In the genomic region with DNA sequence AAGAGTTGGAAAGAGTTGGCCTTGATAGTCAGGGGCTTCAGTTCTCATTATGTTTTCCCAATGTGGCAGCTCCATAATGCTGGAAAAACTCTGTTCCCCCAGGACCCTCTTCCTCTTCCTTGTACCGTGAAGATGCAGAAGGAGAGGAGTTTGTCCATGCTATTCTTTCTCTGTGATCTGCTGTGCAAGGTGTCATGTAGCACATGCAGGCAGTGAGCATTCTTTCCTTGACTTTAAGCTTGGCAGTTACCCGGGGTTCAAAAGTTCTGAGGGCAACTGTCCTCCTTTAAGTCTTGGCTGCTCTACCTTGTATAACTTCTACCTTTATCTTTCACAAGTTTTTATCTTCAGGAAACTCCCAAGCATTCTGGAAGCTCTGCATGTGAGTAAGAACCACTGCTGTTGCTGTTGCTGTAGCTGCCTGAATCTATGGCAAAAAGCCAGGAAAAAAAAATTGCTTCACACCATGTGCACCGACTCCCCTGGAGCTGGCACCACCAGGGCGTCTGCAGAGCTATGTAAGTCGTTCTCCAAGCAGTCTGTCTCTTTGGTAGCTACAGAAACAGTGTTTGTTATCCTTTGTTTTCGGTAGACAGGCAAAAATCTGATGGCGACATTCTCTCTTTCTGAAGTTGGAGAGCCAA, we compare ENCODE assay signal across 8 cellular contexts. TPM values are rescaled to one million over a fixed set of nuclear protein-coding genes. Genes with fewer than 3 reads are reported as not detected.
DNase-seq lines count a peak whose midpoint lies in the region; ATAC-seq and TF ChIP-seq lines count a peak whose summit lies in the region.

No MANE protein-coding gene starts in this region.

- peaks cover 0 to 25% of the 10 kb centered on the region in 2 experiments; a peak in 2 of 3 replicates for H3K36me3 ChIP-seq in HEK293 (ENCODE audit: control insufficient read depth in 2 of 2, insufficient read depth in 1 of 2, low read length in 2 of 2)
- peaks cover 6% of the 10 kb centered on the region for H3K36me3 ChIP-seq in adipocyte (ENCODE audit: control insufficient read depth, insufficient read depth, low read length, severe bottlenecking)
- H3K36me3 ChIP-seq in rectal smooth muscle tissue (ENCODE audit: control insufficient read depth, insufficient read depth, low read length) = no peaks in the 10 kb centered on the region

- no peak overlapping the region for H3K27ac Mint-ChIP-seq in activated CD4-positive, alpha-beta T cell treated with anti-CD3 and anti-CD28 coated beads for 36 hours
- no peak overlapping the region for H3K27ac Mint-ChIP-seq in endothelial cell (ENCODE audit: unreplicated experiment)

- H3K9me3 ChIP-seq in HEK293 (ENCODE audit: control insufficient read depth, insufficient read depth, low read depth, low read length) (no peaks in the 10 kb centered on the region), adipocyte (ENCODE audit: control insufficient read depth, low read length) (no peaks in the 10 kb centered on the region)

- H3K9ac ChIP-seq in adipocyte (ENCODE audit: low read length) = peak overlapping the region; percentile 1
- no peak overlapping the region for H3K9ac ChIP-seq in rectal smooth muscle tissue (ENCODE audit: low read length)

- peaks cover 4% of the 10 kb centered on the region; the same call in 1 of the 2 replicates for H3K4me1 ChIP-seq in HEK293 (ENCODE audit: control insufficient read depth, insufficient read depth, low read length)
- peaks cover 28% of the 10 kb centered on the region for H3K4me1 ChIP-seq in adipocyte (ENCODE audit: control insufficient read depth, insufficient read depth, low read length)
- peaks cover 19% of the 10 kb centered on the region for H3K4me1 ChIP-seq in rectal smooth muscle tissue (ENCODE audit: control insufficient read depth, insufficient read depth, low read length)

- intact Hi-C loops in Right ventricle myocardium superior (cut with DNase I) = loop anchor here (5.0 kb wide), 1 partner anchor 41 kb away; a partner anchor contains a TSS
- intact Hi-C loops in activated CD4-positive, alpha-beta T cell treated with anti-CD3 and anti-CD28 coated beads for 36 hours (cut with DNase I, micrococcal nuclease) = no loop called here

- H3K27me3 Mint-ChIP-seq in activated CD4-positive, alpha-beta T cell treated with anti-CD3 and anti-CD28 coated beads for 36 hours = no peaks in the 10 kb centered on the region
- H3K27me3 Mint-ChIP-seq in endothelial cell (ENCODE audit: unreplicated experiment) = no peaks in the 10 kb centered on the region

- peak; percentile 86 for ATAC-seq in Right ventricle myocardium superior (ENCODE audit: poor library complexity)
- no peak for ATAC-seq in GM18511 (IDR thresholded peaks at IDR 0.05; ENCODE audit: unreplicated experiment)
- ATAC-seq in activated CD4-positive, alpha-beta T cell treated with anti-CD3 and anti-CD28 coated beads for 36 hours = no peak

- POLR2A ChIA-PET in HEK293 (lab: Yijun Ruan, JAX) = no interaction called here
- POLR2A ChIA-PET in activated CD4-positive, alpha-beta T cell treated with anti-CD3 and anti-CD28 coated beads for 36 hours (lab: Charles Lee) = no interaction called here

- DNase-seq in adipocyte (ENCODE audit: low read depth) = peak; percentile 86
- peak; percentile 78 for DNase-seq in Right ventricle myocardium superior
- DNase-seq in activated CD4-positive, alpha-beta T cell treated with anti-CD3 and anti-CD28 coated beads for 36 hours = no peak
- DNase-seq in iPS-NIHi7 (ENCODE audit: extremely low spot score) = no peak
- DNase-seq in endothelial cell (ENCODE audit: low spot score) = no peak

- H3K4me3 ChIP-seq in HEK293 (ENCODE audit: low read depth, low read length) (no peak overlapping the region), adipocyte (ENCODE audit: low read length) (no peak overlapping the region), rectal smooth muscle tissue (ENCODE audit: low read length) (no peak overlapping the region)

- H3K9me3 Mint-ChIP-seq in activated CD4-positive, alpha-beta T cell treated with anti-CD3 and anti-CD28 coated beads for 36 hours (ENCODE audit: low read depth) = no peaks in the 10 kb centered on the region
- no peaks in the 10 kb centered on the region for H3K9me3 Mint-ChIP-seq in endothelial cell (ENCODE audit: unreplicated experiment)

- H3K4me3 Mint-ChIP-seq in activated CD4-positive, alpha-beta T cell treated with anti-CD3 and anti-CD28 coated beads for 36 hours = no peak overlapping the region
- H3K4me3 Mint-ChIP-seq in endothelial cell (ENCODE audit: unreplicated experiment) = no peak overlapping the region

- TF ChIP-seq CTCF in HEK293 (tag by site-specific recombination; IDR thresholded peaks at IDR 0.05) (no peak), endothelial cell (IDR thresholded peaks at IDR 0.05; ENCODE audit: unreplicated experiment) (no peak)

- H3K4me1 Mint-ChIP-seq in activated CD4-positive, alpha-beta T cell treated with anti-CD3 and anti-CD28 coated beads for 36 hours = no peaks in the 10 kb centered on the region
- H3K4me1 Mint-ChIP-seq in endothelial cell (ENCODE audit: unreplicated experiment) = no peaks in the 10 kb centered on the region

- H3K27ac ChIP-seq in HEK293 (ENCODE audit: extremely low read depth, low read depth, low read length) = no peak overlapping the region
- peak overlapping the region; percentile 87 for H3K27ac ChIP-seq in rectal smooth muscle tissue (ENCODE audit: low read depth, low read length)

- no peaks in the 10 kb centered on the region for H3K27me3 ChIP-seq in adipocyte (replicated peaks; ENCODE audit: control insufficient read depth, insufficient read depth, low read length)
- no peaks in the 10 kb centered on the region for H3K27me3 ChIP-seq in rectal smooth muscle tissue (ENCODE audit: control insufficient read depth, insufficient read depth, low read length)

- CTCF ChIA-PET in HEK293 (lab: Yijun Ruan, JAX) = interaction anchor here (1.2 to 1.6 kb wide), 2 partner anchors 10 to 118 kb away, joined by 4 to 6 read pairs; no protein-coding TSS in a partner anchor
- CTCF ChIA-PET in activated CD4-positive, alpha-beta T cell treated with anti-CD3 and anti-CD28 coated beads for 36 hours (lab: Charles Lee) = no interaction called here

- H3K36me3 Mint-ChIP-seq in activated CD4-positive, alpha-beta T cell treated with anti-CD3 and anti-CD28 coated beads for 36 hours (ENCODE audit: low read depth) = peaks cover 22% of the 10 kb centered on the region
- H3K36me3 Mint-ChIP-seq in endothelial cell (ENCODE audit: low read depth, unreplicated experiment) = no peaks in the 10 kb centered on the region

TF ChIP-seq in HEK293, 187 proteins besides CTCF, POLR2A, EP300 and RAD21 (continues in another document):
- TF ChIP-seq ZNF266 (tag by site-specific recombination; IDR thresholded peaks at IDR 0.05; ENCODE audit: low read depth) = no peak
- TF ChIP-seq, protein P1, sequence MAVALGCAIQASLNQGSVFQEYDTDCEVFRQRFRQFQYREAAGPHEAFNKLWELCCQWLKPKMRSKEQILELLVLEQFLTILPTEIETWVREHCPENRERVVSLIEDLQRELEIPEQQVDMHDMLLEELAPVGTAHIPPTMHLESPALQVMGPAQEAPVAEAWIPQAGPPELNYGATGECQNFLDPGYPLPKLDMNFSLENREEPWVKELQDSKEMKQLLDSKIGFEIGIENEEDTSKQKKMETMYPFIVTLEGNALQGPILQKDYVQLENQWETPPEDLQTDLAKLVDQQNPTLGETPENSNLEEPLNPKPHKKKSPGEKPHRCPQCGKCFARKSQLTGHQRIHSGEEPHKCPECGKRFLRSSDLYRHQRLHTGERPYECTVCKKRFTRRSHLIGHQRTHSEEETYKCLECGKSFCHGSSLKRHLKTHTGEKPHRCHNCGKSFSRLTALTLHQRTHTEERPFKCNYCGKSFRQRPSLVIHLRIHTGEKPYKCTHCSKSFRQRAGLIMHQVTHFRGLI (tag by site-specific recombination; IDR thresholded peaks at IDR 0.05) = no peak
- peak; percentile 24; the same call in 1 of the 2 replicates for TF ChIP-seq ZNF600 (tag by site-specific recombination; IDR thresholded peaks at IDR 0.05)
- no peak for TF ChIP-seq SETDB1 (IDR thresholded peaks at IDR 0.05; ENCODE audit: insufficient read length, low read length)
- TF ChIP-seq SCRT1 (tag by site-specific recombination; IDR thresholded peaks at IDR 0.05; ENCODE audit: borderline replicate concordance) = no peak
- peak; percentile 87 for TF ChIP-seq ZIC2 (tag by site-specific recombination; IDR thresholded peaks at IDR 0.05)
- TF ChIP-seq, protein P2, sequence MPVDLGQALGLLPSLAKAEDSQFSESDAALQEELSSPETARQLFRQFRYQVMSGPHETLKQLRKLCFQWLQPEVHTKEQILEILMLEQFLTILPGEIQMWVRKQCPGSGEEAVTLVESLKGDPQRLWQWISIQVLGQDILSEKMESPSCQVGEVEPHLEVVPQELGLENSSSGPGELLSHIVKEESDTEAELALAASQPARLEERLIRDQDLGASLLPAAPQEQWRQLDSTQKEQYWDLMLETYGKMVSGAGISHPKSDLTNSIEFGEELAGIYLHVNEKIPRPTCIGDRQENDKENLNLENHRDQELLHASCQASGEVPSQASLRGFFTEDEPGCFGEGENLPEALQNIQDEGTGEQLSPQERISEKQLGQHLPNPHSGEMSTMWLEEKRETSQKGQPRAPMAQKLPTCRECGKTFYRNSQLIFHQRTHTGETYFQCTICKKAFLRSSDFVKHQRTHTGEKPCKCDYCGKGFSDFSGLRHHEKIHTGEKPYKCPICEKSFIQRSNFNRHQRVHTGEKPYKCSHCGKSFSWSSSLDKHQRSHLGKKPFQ (tag by site-specific recombination; IDR thresholded peaks at IDR 0.05) = peak; percentile 53; the same call in 1 of the 2 replicates
- TF ChIP-seq ZNF707 (tag by site-specific recombination; IDR thresholded peaks at IDR 0.05) = no peak
- no peak for TF ChIP-seq ZNF157 (tag by site-specific recombination; IDR thresholded peaks at IDR 0.05)
- peak; percentile 60; the same call in 1 of the 2 replicates for TF ChIP-seq GLIS1 (tag by site-specific recombination; IDR thresholded peaks at IDR 0.05)
- TF ChIP-seq OSR2 (tag by site-specific recombination; IDR thresholded peaks at IDR 0.05) = no peak
- TF ChIP-seq IKZF3 (tag by site-specific recombination; IDR thresholded peaks at IDR 0.05) = 0 out of 2 replicates have a peak, but pooled peaks have one; percentile 29

RNA-seq across cellular contexts. Expression of a gene that starts 42.7 kb away (rescaled TPM):
- 130 TPM for total RNA-seq in Right ventricle myocardium superior
- total RNA-seq in activated CD4-positive, alpha-beta T cell treated with anti-CD3 and anti-CD28 coated beads for 36 hours = 10 to 100 TPM; 70.0 to 70.4 TPM
- 88.7 TPM for total RNA-seq in endothelial cell (ENCODE audit: unreplicated experiment)

Comparison
In these comparisons a context has a peak if more than half of its experiments do, and no peak if none do; other contexts are left out.
1. DNase-seq: peak in adipocyte (single experiment) and Right ventricle myocardium superior (single experiment); none in activated CD4-positive, alpha-beta T cell treated with anti-CD3 and anti-CD28 coated beads for 36 hours (single experiment), iPS-NIHi7 (single experiment) and endothelial cell (single experiment).